ENCODE assay signal across 15 cellular contexts in the genomic region with DNA sequence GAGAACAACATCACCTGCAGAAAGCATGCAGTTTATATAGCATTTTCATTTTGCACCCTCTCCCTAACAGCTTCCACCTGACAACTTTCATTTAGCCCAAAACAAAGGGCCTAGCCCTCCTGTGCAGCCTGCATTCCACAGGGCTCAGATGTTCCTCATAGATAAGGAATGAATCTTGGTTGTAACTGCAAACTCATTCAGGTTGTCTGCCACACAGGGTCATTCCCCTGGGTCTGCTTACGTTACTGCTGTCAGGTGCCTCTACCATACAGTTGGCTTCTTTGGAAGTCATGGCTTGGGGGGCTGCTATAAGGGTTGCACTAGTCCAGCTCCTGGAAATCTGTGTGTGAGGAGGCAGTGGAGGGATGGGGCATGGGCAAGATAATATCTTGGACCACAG. TPM values are rescaled to one million over a fixed set of nuclear protein-coding genes. Genes with fewer than 3 reads are reported as not detected.
A peak's percentile ranks its signal among the peaks of the same experiment; 100 is the strongest.
DNase-seq lines count a peak whose midpoint lies in the region; ATAC-seq and TF ChIP-seq lines count a peak whose summit lies in the region.
"Had no signal": no experiment of that assay in that cellular context is flagged by ENCODE, and none has a peak within 500 bp of the region (broad histone marks: within the 10 kb centered on the region; RNA-seq: fewer than 3 reads in every experiment).

No MANE protein-coding gene starts in this region.

- CTCF ChIA-PET in Panc1 (lab: Charles Lee) = no interaction called here

- no peak overlapping the region for H3K27ac ChIP-seq in DND-41 (ENCODE audit: low read length)
- peak overlapping the region; percentile 98 for H3K27ac ChIP-seq in Panc1 (ENCODE audit: low read length)
- H3K27ac ChIP-seq in gastroesophageal sphincter = no peak overlapping the region
- H3K27ac ChIP-seq in vagina = no peak overlapping the region
- H3K27ac ChIP-seq: HL-60 had no signal

- ATAC-seq in DND-41 (ENCODE audit: insufficient read depth, low read depth) = no peak
- ATAC-seq in Panc1 = no peak
- no peak for ATAC-seq in HG03354 (IDR thresholded peaks at IDR 0.05; ENCODE audit: poor library complexity, severe bottlenecking, unreplicated experiment)
- ATAC-seq in gastroesophageal sphincter = no peak

- peaks cover 23% of the 10 kb centered on the region for H3K4me1 ChIP-seq in DND-41 (ENCODE audit: insufficient read depth, low read length)
- H3K4me1 ChIP-seq in Panc1 (ENCODE audit: control insufficient read depth, insufficient read depth, low read length) = peaks cover 23% of the 10 kb centered on the region
- peaks cover 0 to 21% (median 7%) of the 10 kb centered on the region in 3 donors for H3K4me1 ChIP-seq in gastroesophageal sphincter
- H3K4me1 ChIP-seq in vagina = peaks cover 19% of the 10 kb centered on the region

- BruUV-seq in Panc1 (replicated peaks; lab: Mats Ljungman, UMichigan) = no TSS peak

- TF ChIP-seq EP300 in gastroesophageal sphincter (IDR thresholded peaks at IDR 0.05) = no peak

- in situ Hi-C loops in Panc1 (cut with HindIII; ENCODE audit: low pct_unique_long_range_greater_than_20kb, low sequenced_read_pairs) = no loop called here

- intact Hi-C loops in Panc1 (cut with micrococcal nuclease; ENCODE audit: unreplicated experiment) = no loop called here
- intact Hi-C loops in vagina (cut with DNase I) = no loop called here

- no peak for TF ChIP-seq POLR2A in gastroesophageal sphincter (IDR thresholded peaks at IDR 0.05)
- TF ChIP-seq POLR2A in vagina (IDR thresholded peaks at IDR 0.05) = no peak

- no CpG with 5 or more reads among the region's 1 CpG for WGBS in gastroesophageal sphincter (ENCODE audit: low coverage in 1 of 2), 2 donors

- no peak overlapping the region for H3K9ac ChIP-seq in DND-41 (ENCODE audit: low read depth, low read length)

- TF ChIP-seq CTCF in DND-41 (IDR thresholded peaks at IDR 0.05; ENCODE audit: borderline replicate concordance, extremely low read depth, low read length, poor library complexity, severe bottlenecking) (no peak), Panc1 (IDR thresholded peaks at IDR 0.05) (no peak), gastroesophageal sphincter (IDR thresholded peaks at IDR 0.05) (no peak), vagina (IDR thresholded peaks at IDR 0.05) (no peak)

- no peaks in the 10 kb centered on the region for H3K27me3 ChIP-seq in DND-41 (ENCODE audit: insufficient read depth, low read length, poor library complexity)
- H3K27me3 ChIP-seq in Panc1 (ENCODE audit: control insufficient read depth, insufficient read depth, low read length) = no peaks in the 10 kb centered on the region
- no peaks in the 10 kb centered on the region for H3K27me3 ChIP-seq in gastroesophageal sphincter
- H3K27me3 ChIP-seq in vagina = no peaks in the 10 kb centered on the region

- peaks cover 6% of the 10 kb centered on the region; the same call in 1 of the 2 replicates for H4K20me1 ChIP-seq in DND-41 (ENCODE audit: insufficient read depth, low read length)

- H2AFZ ChIP-seq in DND-41 (ENCODE audit: low read depth, low read length) = peak overlapping the region; percentile 18; the same call in 1 of the 2 replicates

- no peak overlapping the region for H3K4me2 ChIP-seq in DND-41 (ENCODE audit: insufficient read depth, low read length)

- DNase-seq in DND-41 (no peak), Panc1 (ENCODE audit: low read depth, low spot score) (no peak), islet precursor cell (peak; percentile 72), NCI-H1048 (lab: John Stamatoyannopoulos, UW) (no peak), vagina (ENCODE audit: extremely low spot score in 2 of 2) (no peak)
- DNase-seq: ACHN; C1 segment of cervical spinal cord; CD4-positive, alpha-beta T cell; DMS153; DMS79 treated with DMSO at 0.1 percent for 48 hours; GF-D8 had no signal

- H3K79me2 ChIP-seq in DND-41 (ENCODE audit: insufficient read depth, low read length) = peaks cover 23% of the 10 kb centered on the region

- peaks cover 3% of the 10 kb centered on the region; the same call in 1 of the 2 replicates for H3K36me3 ChIP-seq in DND-41 (ENCODE audit: insufficient read depth, low read length)
- H3K36me3 ChIP-seq in Panc1 (ENCODE audit: control insufficient read depth, insufficient read depth, low read length) = no peaks in the 10 kb centered on the region; the same call in none of the 2 replicates
- H3K36me3 ChIP-seq in gastroesophageal sphincter = no peaks in the 10 kb centered on the region
- H3K36me3 ChIP-seq in vagina = no peaks in the 10 kb centered on the region
- H3K36me3 ChIP-seq: HAP-1 had no signal

- POLR2A ChIA-PET in Panc1 (lab: Charles Lee) = no interaction called here

- H3K4me3 ChIP-seq in DND-41 (ENCODE audit: low read depth in 1 of 2, low read length in 2 of 2) (no peak overlapping the region), Panc1 (ENCODE audit: low read depth in 2 of 2, low read length in 2 of 2) (no peak overlapping the region), gastroesophageal sphincter (no peak overlapping the region), vagina (no peak overlapping the region)
- H3K4me3 ChIP-seq: HAP-1 had no signal

- H3K9me3 ChIP-seq in DND-41 (ENCODE audit: insufficient read depth, low read length, severe bottlenecking) (no peaks in the 10 kb centered on the region), Panc1 (ENCODE audit: control insufficient read depth, insufficient read depth, low read depth, low read length) (no peaks in the 10 kb centered on the region), gastroesophageal sphincter (no peaks in the 10 kb centered on the region), vagina (no peaks in the 10 kb centered on the region)
- H3K9me3 ChIP-seq: HAP-1 had no signal

RNA-seq across cellular contexts. Expression of a gene that starts 2.7 kb away (rescaled TPM):
- total RNA-seq in Panc1 (2021; ENCODE audit: unreplicated experiment) = 70.4 TPM
- polyA plus RNA-seq in Panc1 (2012; ENCODE audit: insufficient read length) = 7.5 TPM
- 10 to 100 TPM; 13.2 to 37.6 (median 24.9) TPM for total RNA-seq in gastroesophageal sphincter
- 58.2 TPM for total RNA-seq in vagina

RNA-seq across cellular contexts. Expression of a gene that starts 51.9 kb away (rescaled TPM):
- total RNA-seq in Panc1 (2021; ENCODE audit: unreplicated experiment) (112 TPM), gastroesophageal sphincter (10 to 100 TPM; 59.6 to 81.7 (median 69.3) TPM), vagina (89.1 TPM)
- polyA plus RNA-seq in Panc1 (2012; ENCODE audit: insufficient read length) = 219 TPM
